Comparison of ENCODE assay signal across 2 cellular contexts in the genomic region with DNA sequence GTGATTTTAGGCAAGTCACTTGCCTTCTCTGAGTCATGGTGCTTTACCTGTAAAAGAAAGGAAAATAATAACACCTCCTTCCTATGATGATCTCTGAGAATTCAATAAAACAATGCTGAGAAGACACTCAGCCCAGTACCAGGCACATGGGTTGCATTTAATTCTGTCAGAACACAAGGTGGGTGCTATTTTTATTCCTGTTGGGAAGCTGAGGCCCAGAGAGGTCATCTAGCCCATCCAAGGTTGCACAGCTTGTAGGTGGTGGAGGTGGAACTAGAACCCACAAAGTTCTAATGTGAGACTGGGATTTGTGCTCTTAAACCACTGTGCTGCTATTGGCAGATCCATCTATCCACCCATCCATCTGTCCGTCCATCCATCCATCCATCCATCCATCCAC.
TF ChIP-seq lines count a peak whose summit lies in the region.

No MANE protein-coding gene starts in this region.

TF ChIP-seq in HepG2, 621 proteins besides CTCF, POLR2A, EP300 and RAD21:
- TF ChIP-seq MED13 (CRISPR knock-in tag; IDR thresholded peaks at IDR 0.05) (no peak), ZNF432 (CRISPR knock-in tag; IDR thresholded peaks at IDR 0.05; ENCODE audit: borderline replicate concordance) (no peak), ATM (IDR thresholded peaks at IDR 0.05; ENCODE audit: borderline replicate concordance) (no peak), ZMYM3 (CRISPR knock-in tag; IDR thresholded peaks at IDR 0.05) (0 out of 2 replicates have a peak, but pooled peaks have one; percentile 44), EHMT2 (IDR thresholded peaks at IDR 0.05; ENCODE audit: borderline replicate concordance, low read depth, low read length) (no peak), STAT5B (CRISPR knock-in tag; IDR thresholded peaks at IDR 0.05) (no peak), ZNF768 (CRISPR knock-in tag; IDR thresholded peaks at IDR 0.05) (peak; percentile 76; the same call in 1 of the 2 replicates), ZNF747 (CRISPR knock-in tag; IDR thresholded peaks at IDR 0.05; ENCODE audit: borderline replicate concordance) (no peak)
- TF ChIP-seq, protein P1, sequence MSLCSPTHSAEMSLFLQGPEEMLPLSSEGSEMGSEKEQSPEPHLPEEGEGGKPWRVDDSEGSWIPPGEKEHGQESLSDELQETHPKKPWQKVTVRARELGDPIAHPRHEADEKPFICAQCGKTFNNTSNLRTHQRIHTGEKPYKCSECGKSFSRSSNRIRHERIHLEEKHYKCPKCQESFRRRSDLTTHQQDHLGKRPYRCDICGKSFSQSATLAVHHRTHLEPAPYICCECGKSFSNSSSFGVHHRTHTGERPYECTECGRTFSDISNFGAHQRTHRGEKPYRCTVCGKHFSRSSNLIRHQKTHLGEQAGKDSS (CRISPR knock-in tag; IDR thresholded peaks at IDR 0.05; ENCODE audit: borderline replicate concordance, low read depth): no peak

TF ChIP-seq in HEK293, 187 proteins besides CTCF, POLR2A, EP300 and RAD21:
- 0 out of 2 replicates have a peak, but pooled peaks have one; percentile 15 for TF ChIP-seq ZNF366 (tag by site-specific recombination; conservative IDR thresholded peaks at IDR 0.05)
- TF ChIP-seq KLF8 (tag by site-specific recombination; IDR thresholded peaks at IDR 0.05): no peak
